1 cellular context compared by ENCODE assay signal in genomic region chr1:206974154-206974553, GRCh38.
TF ChIP-seq lines count a peak whose summit lies in the region.

No MANE protein-coding gene starts in this region.

TF ChIP-seq in K562, 482 proteins besides CTCF, POLR2A, EP300 and RAD21:
- TF ChIP-seq TOE1 (IDR thresholded peaks at IDR 0.05; ENCODE audit: borderline replicate concordance) (peak; percentile 39; the same call in 1 of the 2 replicates), TOE1 (CRISPR knock-in tag; IDR thresholded peaks at IDR 0.05; ENCODE audit: borderline replicate concordance, low read depth) (no peak), ZNF253 (CRISPR knock-in tag; conservative IDR thresholded peaks at IDR 0.05) (no peak), USF1 (CRISPR knock-in tag; IDR thresholded peaks at IDR 0.05) (peak; percentile 69), UBTF (IDR thresholded peaks at IDR 0.05; ENCODE audit: borderline replicate concordance in 1 of 2, low read depth in 2 of 2, low read length in 2 of 2) (no peak), POLR2AphosphoS2 (IDR thresholded peaks at IDR 0.05; ENCODE audit: low read length) (no peak), BDP1 (IDR thresholded peaks at IDR 0.05; ENCODE audit: insufficient read depth, insufficient read length) (no peak), IRF2 (CRISPR knock-in tag; IDR thresholded peaks at IDR 0.05) (no peak), TFE3 (CRISPR knock-in tag; IDR thresholded peaks at IDR 0.05) (peak; percentile 81), RCOR1 (IDR thresholded peaks at IDR 0.05; ENCODE audit: borderline replicate concordance in 1 of 2, low read depth in 2 of 2, low read length in 2 of 2) (no peak), LCOR (CRISPR knock-in tag; IDR thresholded peaks at IDR 0.05) (no peak), USF2 (CRISPR knock-in tag; IDR thresholded peaks at IDR 0.05) (peak; percentile 55), ZBTB40 (IDR thresholded peaks at IDR 0.05) (no peak), ZBTB40 (CRISPR knock-in tag; IDR thresholded peaks at IDR 0.05) (no peak), SP2 (IDR thresholded peaks at IDR 0.05; ENCODE audit: extremely low read depth, low read depth, low read length, poor library complexity, severe bottlenecking) (no peak), RAD51 (IDR thresholded peaks at IDR 0.05; ENCODE audit: borderline replicate concordance, low read depth) (peak; percentile 77), ZBTB11 (CRISPR knock-in tag; IDR thresholded peaks at IDR 0.05) (no peak)
